Comparison of ENCODE assay signal across 10 cellular contexts in the genomic region with DNA sequence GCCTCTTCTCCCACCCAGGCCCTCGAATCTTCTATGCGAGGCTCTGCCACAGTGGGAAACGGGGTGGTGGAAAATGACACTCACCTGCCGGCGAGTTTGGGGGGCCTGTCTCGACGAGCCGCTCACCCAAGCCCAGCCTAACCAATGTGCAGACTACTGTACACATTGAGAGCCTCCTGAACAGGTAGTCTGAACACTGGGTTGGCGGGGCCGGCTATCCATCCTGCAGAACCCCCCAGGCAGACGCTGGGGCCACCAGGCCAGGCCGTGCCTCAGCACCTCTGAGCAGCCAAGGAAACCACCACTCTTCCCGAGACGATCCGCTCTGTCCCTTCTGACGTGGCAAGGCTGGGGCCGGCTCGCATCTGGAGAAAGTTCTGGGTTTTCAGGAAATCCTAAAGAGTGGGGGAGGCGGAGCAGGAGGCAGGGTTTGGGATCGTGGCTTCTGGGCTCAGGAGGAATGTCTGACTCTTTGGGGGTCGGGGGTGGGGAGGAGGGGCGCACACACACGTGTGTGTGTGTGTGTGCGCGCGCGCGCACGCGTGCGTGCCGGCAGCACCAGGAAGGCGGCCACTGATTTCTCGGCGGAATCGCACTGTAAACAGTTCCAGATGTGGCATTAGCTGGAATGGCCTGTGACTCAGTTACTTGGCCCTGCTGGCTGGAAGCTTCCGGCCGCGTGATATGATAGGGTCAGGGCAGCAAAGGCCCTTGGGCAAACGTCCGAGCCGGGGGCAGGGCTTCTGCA. TPM values are rescaled to one million over a fixed set of nuclear protein-coding genes. Genes with fewer than 3 reads are reported as not detected.
DNase-seq lines count a peak whose midpoint lies in the region; ATAC-seq and TF ChIP-seq lines count a peak whose summit lies in the region.
"Had no signal": no experiment of that assay in that cellular context is flagged by ENCODE, and none has a peak within 500 bp of the region (broad histone marks: within the 10 kb centered on the region; RNA-seq: fewer than 3 reads in every experiment).

No MANE protein-coding gene starts in this region.

- no peaks in the 10 kb centered on the region for H3K36me3 Mint-ChIP-seq in glutamatergic neuron (ENCODE audit: unreplicated experiment)

- H3K4me1 ChIP-seq in heart right ventricle (peaks cover 0 to 37% (median 0%) of the 10 kb centered on the region in 9 donors), prostate gland (replicated peaks) (no peaks in the 10 kb centered on the region)

- WGBS in heart right ventricle, 2 donors, result 83 to 88% methylated on average over 42 of the region's 42 CpGs
- whole genome bisulfite sequencing in prostate gland, result 61% methylated on average over 40 of the region's 42 CpGs

- no peak overlapping the region for H3K4me3 Mint-ChIP-seq in glutamatergic neuron (ENCODE audit: unreplicated experiment)

- DNase-seq in AG09319 (ENCODE audit: extremely low read depth, low read depth), result peak; percentile 98
- DNase-seq in T1000 (lab: John Stamatoyannopoulos, UW), result peak; percentile 69
- peak; percentile 49 for DNase-seq in heart right ventricle
- DNase-seq in prostate gland (ENCODE audit: low spot score), result no peak
- DNase-seq in NCI-H2227 treated with DMSO at 0.1 percent for 48 hours (lab: John Stamatoyannopoulos, UW), result no peak
- DNase-seq in kidney glomerular epithelial cell (lab: John Stamatoyannopoulos, UW), result no peak
- no peak for DNase-seq in glutamatergic neuron
- DNase-seq: NCI-H345 had no signal

- no peak for TF ChIP-seq POLR2A in prostate gland (IDR thresholded peaks at IDR 0.05)

- peaks cover 4% of the 10 kb centered on the region for H3K27me3 Mint-ChIP-seq in glutamatergic neuron (ENCODE audit: unreplicated experiment)

- ATAC-seq in heart right ventricle, result peak in 7 of 8 donors; percentile 39 to 78 (median 57)
- no peak for ATAC-seq in HG03521 (IDR thresholded peaks at IDR 0.05; ENCODE audit: unreplicated experiment)

- H3K27ac ChIP-seq in heart right ventricle, result peak overlapping the region in 8 of 10 donors; percentile 41 to 76 (median 58)
- H3K27ac ChIP-seq in prostate gland, result peak overlapping the region; percentile 61 to 65
- H3K27ac ChIP-seq: cardiac muscle cell had no signal

- peak overlapping the region in 9 of 10 donors; percentile 3 to 39 (median 25) for H3K4me3 ChIP-seq in heart right ventricle
- peak overlapping the region; percentile 6 to 20 for H3K4me3 ChIP-seq in prostate gland
- H3K4me3 ChIP-seq: cardiac muscle cell had no signal

- intact Hi-C loops in heart right ventricle (cut with DNase I) (no loop called here), prostate gland (cut with DNase I) (no loop called here)

- no peaks in the 10 kb centered on the region for H3K27me3 ChIP-seq in heart right ventricle
- H3K27me3 ChIP-seq in prostate gland (replicated peaks; ENCODE audit: insufficient read depth), result no peaks in the 10 kb centered on the region
- H3K27me3 ChIP-seq: cardiac muscle cell had no signal

- peaks cover 0 to 96% (median 55%) of the 10 kb centered on the region in 9 donors for H3K36me3 ChIP-seq in heart right ventricle
- peaks cover 4 to 12% of the 10 kb centered on the region in 2 donors for H3K36me3 ChIP-seq in prostate gland

- H3K4me1 Mint-ChIP-seq in glutamatergic neuron (ENCODE audit: low read depth, unreplicated experiment), result peaks cover 3% of the 10 kb centered on the region

- peaks cover 12% of the 10 kb centered on the region for H3K9me3 Mint-ChIP-seq in glutamatergic neuron (ENCODE audit: unreplicated experiment)

- no peaks in the 10 kb centered on the region for H3K9me3 ChIP-seq in heart right ventricle
- H3K9me3 ChIP-seq in prostate gland, result no peaks in the 10 kb centered on the region

- no peak overlapping the region for H3K27ac Mint-ChIP-seq in glutamatergic neuron (ENCODE audit: unreplicated experiment)

- TF ChIP-seq CTCF in AG09319 (IDR thresholded peaks at IDR 0.05; ENCODE audit: low read depth, low read length) (no peak), heart right ventricle (IDR thresholded peaks at IDR 0.05) (no peak), prostate gland (IDR thresholded peaks at IDR 0.05) (no peak), glutamatergic neuron (IDR thresholded peaks at IDR 0.05; ENCODE audit: partially characterized antibody, unreplicated experiment) (no peak)

RNA-seq across cellular contexts. Expression of gene TMED1, which starts 18.5 kb away (rescaled TPM):
- total RNA-seq in heart right ventricle (10 to 100 TPM; 25.9 to 38.6 (median 32.9) TPM), prostate gland (10 to 100 TPM; 41.9 to 47.8 TPM), glutamatergic neuron (ENCODE audit: unreplicated experiment) (10.4 TPM)
- polyA plus RNA-seq in heart right ventricle, result 10 to 100 TPM; 40.4 to 88.6 TPM

RNA-seq across cellular contexts. Expression of gene C19orf38, which starts 30.8 kb away (rescaled TPM):
- 1 to 10 TPM in 3 of 10 donors, under 1 TPM in 6, not detected in 1; 0.27 to 4.0 (median 0.61) TPM for total RNA-seq in heart right ventricle
- 1 to 10 TPM in 1 of 2 donors, under 1 TPM in 1; 0.66 to 1.3 TPM for polyA plus RNA-seq in heart right ventricle
- total RNA-seq in prostate gland, result 1 to 10 TPM in 1 of 2 donors, under 1 TPM in 1; 0.91 to 6.4 TPM
- 0.44 TPM for total RNA-seq in glutamatergic neuron (ENCODE audit: unreplicated experiment)

RNA-seq across cellular contexts. Expression of gene CARM1, which starts 53.9 kb away (rescaled TPM):
- total RNA-seq in heart right ventricle (10 to 100 TPM; 25.8 to 45.4 (median 28.8) TPM), prostate gland (10 to 100 TPM; 14.5 to 54.4 TPM), glutamatergic neuron (ENCODE audit: unreplicated experiment) (133 TPM)
- polyA plus RNA-seq in heart right ventricle, result 10 to 100 TPM; 26.2 to 27.4 TPM

Comparison
In these comparisons a context has a peak if more than half of its experiments do, and no peak if none do; other contexts are left out.
1. DNase-seq: peak in AG09319 (single experiment), T1000 (single experiment) and heart right ventricle (2 of 2); none in prostate gland (single experiment), NCI-H2227 treated with DMSO at 0.1 percent for 48 hours (single experiment), kidney glomerular epithelial cell (single experiment) and glutamatergic neuron (single experiment).